In the genomic region with DNA sequence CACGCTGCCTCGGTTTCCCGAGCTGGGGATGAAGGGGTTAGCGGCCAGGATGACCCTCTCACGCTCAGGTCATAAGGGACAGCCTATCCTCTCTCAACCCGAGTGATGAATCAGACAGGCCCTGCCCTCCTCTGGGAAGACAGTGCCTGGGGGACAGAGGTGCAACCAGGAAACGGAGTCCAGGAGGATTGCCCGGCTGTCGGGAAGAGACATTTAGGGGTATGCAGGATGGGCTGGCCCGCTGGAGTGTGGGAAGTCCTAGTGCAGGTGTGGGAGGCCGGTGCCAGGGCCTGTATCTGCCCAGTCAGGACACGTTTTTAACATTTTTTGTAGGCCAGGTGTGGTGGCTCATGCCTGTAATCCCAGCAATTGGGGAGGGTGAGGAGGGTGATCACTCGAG, we compare ENCODE assay signal across 35 cellular contexts. TPM values are rescaled to one million over a fixed set of nuclear protein-coding genes. Genes with fewer than 3 reads are reported as not detected.
"Had no signal": no experiment of that assay in that cellular context is flagged by ENCODE, and none has a peak within 500 bp of the region (broad histone marks: within the 10 kb centered on the region; RNA-seq: fewer than 3 reads in every experiment).

No MANE protein-coding gene starts in this region.

- H3K79me2 ChIP-seq: hepatocyte, parathyroid adenoma had no signal

- ATAC-seq: activated CD8-positive, alpha-beta T cell treated with anti-CD3 and anti-CD28 coated beads for 36 hours; activated T-cell treated with anti-CD3 and anti-CD28 coated beads, Interleukin-2, amount 50 U/mL, for 4 hours; activated T-helper 17 cell treated with anti-CD3 and anti-CD28 coated beads, Interleukin-2, amount 50 U/mL, for 72 hours; gastroesophageal sphincter; left cardiac atrium; left ventricle myocardium superior; naive thymus-derived CD4-positive, alpha-beta T cell; stimulated activated memory B cell treated with anti-CD40 and anti-IgM and Interleukin-4, amounts not matched to agents 10 μg/mL and 1 μg/mL and 100 μg/mL, for 72 hours had no signal

- H3K4me1 ChIP-seq: parathyroid adenoma, suprapubic skin had no signal

- H3K4me3 Mint-ChIP-seq: activated B cell treated with CpG ODN at 0.5 μM for 24 hours; activated CD8-positive, alpha-beta T cell treated with anti-CD3 and anti-CD28 coated beads for 36 hours; activated T-cell treated with anti-CD3 and anti-CD28 coated beads, Interleukin-2, amount 50 U/mL, for 4 hours; activated T-helper 17 cell treated with anti-CD3 and anti-CD28 coated beads, Interleukin-2, amount 50 U/mL, for 72 hours; dendritic cell treated with granulocyte-macrophage colony-stimulating factor and Interleukin-4, amounts not matched to agents 40 ng/mL and 50 ng/mL, for 4 days; naive thymus-derived CD4-positive, alpha-beta T cell; stimulated activated memory B cell treated with anti-CD40 and anti-IgM and Interleukin-4, amounts not matched to agents 10 μg/mL and 1 μg/mL and 100 μg/mL, for 72 hours had no signal

- H3K4me3 ChIP-seq: gastroesophageal sphincter, hepatocyte, right atrium auricular region, smooth muscle cell, suprapubic skin, tibial artery had no signal

- FAIRE-seq: astrocyte had no signal

- H3K27me3 Mint-ChIP-seq: activated B cell treated with CpG ODN at 0.5 μM for 24 hours; activated T-helper 17 cell treated with anti-CD3 and anti-CD28 coated beads, Interleukin-2, amount 50 U/mL, for 72 hours; dendritic cell treated with granulocyte-macrophage colony-stimulating factor and Interleukin-4, amounts not matched to agents 40 ng/mL and 50 ng/mL, for 4 days; stimulated activated memory B cell treated with anti-CD40 and anti-IgM and Interleukin-4, amounts not matched to agents 10 μg/mL and 1 μg/mL and 100 μg/mL, for 72 hours had no signal

- H3K27ac Mint-ChIP-seq: activated CD8-positive, alpha-beta T cell treated with anti-CD3 and anti-CD28 coated beads for 36 hours; activated T-helper 17 cell treated with anti-CD3 and anti-CD28 coated beads, Interleukin-2, amount 50 U/mL, for 72 hours; dendritic cell treated with granulocyte-macrophage colony-stimulating factor and Interleukin-4, amounts not matched to agents 40 ng/mL and 50 ng/mL, for 4 days; naive thymus-derived CD4-positive, alpha-beta T cell had no signal

- H3K27ac ChIP-seq: brain microvascular endothelial cell, gastroesophageal sphincter, hepatocyte, parathyroid adenoma, right atrium auricular region, suprapubic skin, tibial artery had no signal

- H3K9ac ChIP-seq: parathyroid adenoma had no signal

- H3K27me3 ChIP-seq: brain microvascular endothelial cell, gastroesophageal sphincter, hepatocyte, right atrium auricular region, suprapubic skin, tibial artery had no signal

- H3K4me2 ChIP-seq: hepatocyte, smooth muscle cell had no signal

- DNase-seq: activated B cell treated with CpG ODN at 0.5 μM for 24 hours; activated CD4-positive, alpha-beta T cell treated with anti-CD3 and anti-CD28 coated beads, Interleukin-2, amount 50 U/mL, for 1 hour; activated CD8-positive, alpha-beta T cell treated with anti-CD3 and anti-CD28 coated beads for 36 hours; activated gamma-delta T cell treated with Interleukin-2 at 50 U/mL for 16 hours; activated naive CD4-positive, alpha-beta T cell treated with anti-CD3 and anti-CD28 coated beads, Interleukin-2, amount 50 U/mL, for 16 hours; activated T-cell treated with anti-CD3 and anti-CD28 coated beads, Interleukin-2, amount 50 U/mL, for 4 hours; amniotic stem cell; brain microvascular endothelial cell; central memory CD4-positive, alpha-beta T cell; islet precursor cell; left cardiac atrium; left ventricle myocardium superior; midbrain; naive thymus-derived CD4-positive, alpha-beta T cell; nucleus accumbens; stimulated activated CD4-positive, alpha-beta T cell treated with anti-CD3 and anti-CD28 coated beads, Interleukin-1b, Interleukin-23, amount 100 ng/mL, for 48 hours; stimulated activated CD4-positive, alpha-beta T cell treated with anti-CD3 and anti-CD28 coated beads, Interleukin-4, amount 100 ng/mL, for 4 hours; stimulated activated CD8-positive, alpha-beta memory T cell treated with anti-CD3 and anti-CD28 coated beads, Interleukin-4, amount 100 ng/mL, for 48 hours; T-helper 2 cell; tibial artery had no signal

- H3K9me3 ChIP-seq: right atrium auricular region had no signal

- H3K4me1 Mint-ChIP-seq: activated T-helper 17 cell treated with anti-CD3 and anti-CD28 coated beads, Interleukin-2, amount 50 U/mL, for 72 hours had no signal

- H3K9me3 Mint-ChIP-seq: dendritic cell treated with granulocyte-macrophage colony-stimulating factor and Interleukin-4, amounts not matched to agents 40 ng/mL and 50 ng/mL, for 4 days; stimulated activated memory B cell treated with anti-CD40 and anti-IgM and Interleukin-4, amounts not matched to agents 10 μg/mL and 1 μg/mL and 100 μg/mL, for 72 hours had no signal

RNA-seq across cellular contexts. Expression of a gene that starts 12.1 kb away (rescaled TPM):
- total RNA-seq: activated T-cell treated with anti-CD3 and anti-CD28 coated beads, Interleukin-2, amount 50 U/mL, for 4 hours; astrocyte; epithelial cell of proximal tubule; gastroesophageal sphincter; hepatocyte; left cardiac atrium; left ventricle myocardium superior; lung microvascular endothelial cell; pulmonary artery endothelial cell; right atrium auricular region; smooth muscle cell; suprapubic skin; ureter had no signal
- polyA plus RNA-seq: hepatocyte had no signal

RNA-seq across cellular contexts. Expression of a gene that starts 38.1 kb away (rescaled TPM):
- total RNA-seq: activated CD8-positive, alpha-beta T cell treated with anti-CD3 and anti-CD28 coated beads for 36 hours; epithelial cell of proximal tubule; hepatocyte; pulmonary artery endothelial cell; smooth muscle cell had no signal
- polyA plus RNA-seq: neural cell had no signal

RNA-seq across cellular contexts. Expression of a gene that starts 40.0 kb away (rescaled TPM):
- total RNA-seq: activated B cell treated with CpG ODN at 0.5 μM for 24 hours; activated CD8-positive, alpha-beta T cell treated with anti-CD3 and anti-CD28 coated beads for 36 hours; activated T-cell treated with anti-CD3 and anti-CD28 coated beads, Interleukin-2, amount 50 U/mL, for 4 hours; activated T-helper 17 cell treated with anti-CD3 and anti-CD28 coated beads, Interleukin-2, amount 50 U/mL, for 72 hours; epithelial cell of proximal tubule; left cardiac atrium; left ventricle myocardium superior; naive thymus-derived CD4-positive, alpha-beta T cell; pulmonary artery endothelial cell; right atrium auricular region; smooth muscle cell; suprapubic skin; ureter had no signal
- polyA plus RNA-seq: hepatocyte; naive thymus-derived CD4-positive, alpha-beta T cell; neural cell had no signal
